Comparison of ENCODE assay signal across 13 cellular contexts in genomic region chr1:19163261-19163660, GRCh38. TPM values are rescaled to one million over a fixed set of nuclear protein-coding genes. Genes with fewer than 3 reads are reported as not detected.
DNase-seq lines count a peak whose midpoint lies in the region; ATAC-seq lines count a peak whose summit lies in the region.
"Had no signal": no experiment of that assay in that cellular context is flagged by ENCODE, and none has a peak within 500 bp of the region (broad histone marks: within the 10 kb centered on the region; RNA-seq: fewer than 3 reads in every experiment).

No MANE protein-coding gene starts in this region.

- H3K36me3 Mint-ChIP-seq in activated T-helper 1 cell treated with anti-CD3 and anti-CD28 coated beads, Interleukin-12 subunit alpha, Interleukin-12 subunit beta, Interleukin-2, Interleukin-4 antibody, amounts not matched to agents 30 ng/mL and 10 ng/mL and 1 ng/mL, durations not matched to agents 14 hours and 24 hours and 36 hours (ENCODE audit: low read depth), result peaks cover 72% of the 10 kb centered on the region

- H3K27me3 Mint-ChIP-seq in activated T-helper 1 cell treated with anti-CD3 and anti-CD28 coated beads, Interleukin-12 subunit alpha, Interleukin-12 subunit beta, Interleukin-2, Interleukin-4 antibody, amounts not matched to agents 30 ng/mL and 10 ng/mL and 1 ng/mL, durations not matched to agents 14 hours and 24 hours and 36 hours (ENCODE audit: insufficient read depth), result no peaks in the 10 kb centered on the region
- H3K27me3 Mint-ChIP-seq: CD8-positive, alpha-beta memory T cell had no signal

- H3K9me3 Mint-ChIP-seq in activated T-helper 1 cell treated with anti-CD3 and anti-CD28 coated beads, Interleukin-12 subunit alpha, Interleukin-12 subunit beta, Interleukin-2, Interleukin-4 antibody, amounts not matched to agents 30 ng/mL and 10 ng/mL and 1 ng/mL, durations not matched to agents 14 hours and 24 hours and 36 hours, result no peaks in the 10 kb centered on the region
- H3K9me3 Mint-ChIP-seq: CD8-positive, alpha-beta memory T cell had no signal

- H3K27ac Mint-ChIP-seq in activated T-helper 1 cell treated with anti-CD3 and anti-CD28 coated beads, Interleukin-12 subunit alpha, Interleukin-12 subunit beta, Interleukin-2, Interleukin-4 antibody, amounts not matched to agents 30 ng/mL and 10 ng/mL and 1 ng/mL, durations not matched to agents 14 hours and 24 hours and 36 hours, result no peak overlapping the region

- no peaks in the 10 kb centered on the region for H3K4me1 Mint-ChIP-seq in activated T-helper 1 cell treated with anti-CD3 and anti-CD28 coated beads, Interleukin-12 subunit alpha, Interleukin-12 subunit beta, Interleukin-2, Interleukin-4 antibody, amounts not matched to agents 30 ng/mL and 10 ng/mL and 1 ng/mL, durations not matched to agents 14 hours and 24 hours and 36 hours (ENCODE audit: low read depth)
- H3K4me1 Mint-ChIP-seq: CD8-positive, alpha-beta memory T cell had no signal

- no peak for ATAC-seq in sciatic nerve
- no peak for ATAC-seq in GM21619 (IDR thresholded peaks at IDR 0.05; ENCODE audit: unreplicated experiment)

- DNase-seq in AG08396 (ENCODE audit: low spot score), result peak; percentile 77
- DNase-seq in HT1080 (ENCODE audit: low read depth), result peak; percentile 14
- peak; percentile 87 for DNase-seq in dedifferentiated amniotic fluid mesenchymal stem cell (ENCODE audit: extremely low spot score)
- peak; percentile 35 for DNase-seq in mucosa of gallbladder (ENCODE audit: low spot score)
- no peak for DNase-seq in sciatic nerve (ENCODE audit: low spot score)
- DNase-seq in activated T-helper 1 cell treated with anti-CD3 and anti-CD28 coated beads, Interleukin-12 subunit alpha, Interleukin-12 subunit beta, Interleukin-2, Interleukin-4 antibody, amounts not matched to agents 30 ng/mL and 10 ng/mL and 1 ng/mL, durations not matched to agents 14 hours and 24 hours and 36 hours (ENCODE audit: low spot score), result no peak
- DNase-seq in NOMO-1 treated with dmso at 0.1 percent for 144 hours (lab: John Stamatoyannopoulos, UW; ENCODE audit: unreplicated experiment), result no peak
- DNase-seq: CD8-positive, alpha-beta memory T cell; erythroblast; kidney; occipital lobe; thyroid gland had no signal

- intact Hi-C loops in sciatic nerve (cut with DNase I), result no loop called here
- intact Hi-C loops in activated T-helper 1 cell treated with anti-CD3 and anti-CD28 coated beads, Interleukin-12 subunit alpha, Interleukin-12 subunit beta, Interleukin-2, Interleukin-4 antibody, amounts not matched to agents 30 ng/mL and 10 ng/mL and 1 ng/mL, durations not matched to agents 14 hours and 24 hours and 36 hours (cut with micrococcal nuclease), result no loop called here

- no peak overlapping the region for H3K4me3 Mint-ChIP-seq in activated T-helper 1 cell treated with anti-CD3 and anti-CD28 coated beads, Interleukin-12 subunit alpha, Interleukin-12 subunit beta, Interleukin-2, Interleukin-4 antibody, amounts not matched to agents 30 ng/mL and 10 ng/mL and 1 ng/mL, durations not matched to agents 14 hours and 24 hours and 36 hours
- H3K4me3 Mint-ChIP-seq: CD8-positive, alpha-beta memory T cell had no signal

RNA-seq across cellular contexts. Expression of gene UBR4, which starts 46.8 kb away (rescaled TPM):
- 73.7 and 90.5 TPM in 2 replicates for total RNA-seq in HT1080 (2014; rRNA removed; shearing (Covaris generic))
- polyA plus RNA-seq in HT1080 (2015; cell fraction: cytosol; rRNA removed), result 40.3 and 41.4 TPM in 2 replicates
- 249 and 326 TPM in 2 replicates for polyA plus RNA-seq in HT1080 (2015; cell fraction: nucleus; rRNA removed)
- 167 TPM for total RNA-seq in mucosa of gallbladder
- 161 TPM for total RNA-seq in sciatic nerve
- total RNA-seq in activated T-helper 1 cell treated with anti-CD3 and anti-CD28 coated beads, Interleukin-12 subunit alpha, Interleukin-12 subunit beta, Interleukin-2, Interleukin-4 antibody, amounts not matched to agents 30 ng/mL and 10 ng/mL and 1 ng/mL, durations not matched to agents 14 hours and 24 hours and 36 hours, result 155 and 161 TPM in 2 replicates

Comparison
In these comparisons a context has a peak if more than half of its experiments do, and no peak if none do; other contexts are left out.
1. DNase-seq: peak in AG08396 (single experiment), HT1080 (single experiment), dedifferentiated amniotic fluid mesenchymal stem cell (single experiment) and mucosa of gallbladder (single experiment); none in sciatic nerve (single experiment), activated T-helper 1 cell treated with anti-CD3 and anti-CD28 coated beads, Interleukin-12 subunit alpha, Interleukin-12 subunit beta, Interleukin-2, Interleukin-4 antibody, amounts not matched to agents 30 ng/mL and 10 ng/mL and 1 ng/mL, durations not matched to agents 14 hours and 24 hours and 36 hours (single experiment) and NOMO-1 treated with dmso at 0.1 percent for 144 hours (single experiment).